In genomic region chr7:131071786-131072504, GRCh38 we compare ENCODE assay signal across 8 cellular contexts.
DNase-seq lines count a peak whose midpoint lies in the region; ATAC-seq and FAIRE-seq lines count a peak whose summit lies in the region.

No MANE protein-coding gene starts in this region.

- 42 to 58% (median 47%) methylated on average over 10 of the region's 10 CpGs for WGBS in small intestine, 3 donors

- H3K27ac ChIP-seq in small intestine (ENCODE audit: low read depth in 1 of 2, low read length in 1 of 2): peak overlapping the region in 1 of 2 donors; percentile 67

- CTCF ChIA-PET in activated CD8-positive, alpha-beta T cell treated with anti-CD3 and anti-CD28 coated beads, Interleukin-2, amount 10 ng/mL, durations not matched to agents 7 days and 5 days (lab: Charles Lee): interaction anchor here (0.6 to 1.3 kb wide), 6 partner anchors 10 to 231 kb away, joined by 3 to 6 read pairs (median 3); no protein-coding TSS in a partner anchor

- H3K4me3 Mint-ChIP-seq in activated CD8-positive, alpha-beta T cell treated with anti-CD3 and anti-CD28 coated beads, Interleukin-2, amount 10 ng/mL, durations not matched to agents 7 days and 5 days: no peak overlapping the region

- POLR2A ChIA-PET in activated CD8-positive, alpha-beta T cell treated with anti-CD3 and anti-CD28 coated beads, Interleukin-2, amount 10 ng/mL, durations not matched to agents 7 days and 5 days (lab: Charles Lee): no interaction called here

- no peaks in the 10 kb centered on the region; the same call in none of the 2 replicates for H3K36me3 ChIP-seq in MG63
- no peaks in the 10 kb centered on the region for H3K36me3 ChIP-seq in small intestine (ENCODE audit: control insufficient read depth in 2 of 2, insufficient read depth in 2 of 2, low read length in 2 of 2)

- H3K9me3 Mint-ChIP-seq in activated CD8-positive, alpha-beta T cell treated with anti-CD3 and anti-CD28 coated beads, Interleukin-2, amount 10 ng/mL, durations not matched to agents 7 days and 5 days (ENCODE audit: insufficient read depth): no peaks in the 10 kb centered on the region

- peak overlapping the region; percentile 36 for H3K27ac Mint-ChIP-seq in activated CD8-positive, alpha-beta T cell treated with anti-CD3 and anti-CD28 coated beads, Interleukin-2, amount 10 ng/mL, durations not matched to agents 7 days and 5 days

- intact Hi-C loops in left cardiac atrium (cut with DNase I): no loop called here

- no peak for ATAC-seq in activated CD8-positive, alpha-beta T cell treated with anti-CD3 and anti-CD28 coated beads, Interleukin-2, amount 10 ng/mL, durations not matched to agents 7 days and 5 days
- ATAC-seq in left cardiac atrium (peak; percentile 62 to 64), GM21576 (IDR thresholded peaks at IDR 0.05; ENCODE audit: unreplicated experiment) (no peak), GM21360 (IDR thresholded peaks at IDR 0.05; ENCODE audit: unreplicated experiment) (no peak)

- H3K27me3 ChIP-seq in MG63: no peaks in the 10 kb centered on the region
- H3K27me3 ChIP-seq in small intestine (ENCODE audit: control insufficient read depth in 2 of 2, insufficient read depth in 2 of 2, low read length in 2 of 2): no peaks in the 10 kb centered on the region

- peak overlapping the region; percentile 33 for H3K4me3 ChIP-seq in MG63
- H3K4me3 ChIP-seq in small intestine (ENCODE audit: low read depth in 1 of 2, low read length in 2 of 2): no peak overlapping the region

- H3K27me3 Mint-ChIP-seq in activated CD8-positive, alpha-beta T cell treated with anti-CD3 and anti-CD28 coated beads, Interleukin-2, amount 10 ng/mL, durations not matched to agents 7 days and 5 days (ENCODE audit: low read depth): no peaks in the 10 kb centered on the region

- peaks cover 20% of the 10 kb centered on the region for H3K4me1 Mint-ChIP-seq in activated CD8-positive, alpha-beta T cell treated with anti-CD3 and anti-CD28 coated beads, Interleukin-2, amount 10 ng/mL, durations not matched to agents 7 days and 5 days (ENCODE audit: low read depth)

- peaks cover 5% of the 10 kb centered on the region for H3K36me3 Mint-ChIP-seq in activated CD8-positive, alpha-beta T cell treated with anti-CD3 and anti-CD28 coated beads, Interleukin-2, amount 10 ng/mL, durations not matched to agents 7 days and 5 days (ENCODE audit: low read depth)

- FAIRE-seq in small intestine (lab: Jason Lieb, UNC): no peak

- DNase-seq in DMS53 (lab: John Stamatoyannopoulos, UW): peak; percentile 42
- peak; percentile 60 for DNase-seq in MG63
- peak; percentile 38 for DNase-seq in activated CD8-positive, alpha-beta T cell treated with anti-CD3 and anti-CD28 coated beads, Interleukin-2, amount 10 ng/mL, durations not matched to agents 7 days and 5 days
- DNase-seq in left cardiac atrium: peak; percentile 74
- DNase-seq in small intestine: peak; percentile 71
- no peak for DNase-seq in activated gamma-delta T cell treated with Interleukin-2 at 50 U/mL for 16 hours

- H3K9me3 ChIP-seq in MG63 (no peaks in the 10 kb centered on the region), small intestine (ENCODE audit: control insufficient read depth, low read depth) (no peaks in the 10 kb centered on the region)

- peaks cover 0 to 4% of the 10 kb centered on the region in 2 donors for H3K4me1 ChIP-seq in small intestine (ENCODE audit: control insufficient read depth in 2 of 2, insufficient read depth in 1 of 2, low read depth in 1 of 2, low read length in 1 of 2)

Comparison
In these comparisons a context has a peak if more than half of its experiments do, and no peak if none do; other contexts are left out.
1. ATAC-seq: peak in left cardiac atrium (2 of 2); none in activated CD8-positive, alpha-beta T cell treated with anti-CD3 and anti-CD28 coated beads, Interleukin-2, amount 10 ng/mL, durations not matched to agents 7 days and 5 days (single experiment), GM21576 (single experiment) and GM21360 (single experiment).